In genomic region chr2:126222316-126222715, GRCh38 we compare ENCODE assay signal across 34 cellular contexts.
"Had no signal": no experiment of that assay in that cellular context is flagged by ENCODE, and none has a peak within 500 bp of the region (broad histone marks: within the 10 kb centered on the region; RNA-seq: fewer than 3 reads in every experiment).

No MANE protein-coding gene starts in this region.

- H3K9me3 Mint-ChIP-seq: activated T-helper 2 cell treated with anti-CD3 and anti-CD28 coated beads, Interferon-gamma antibody, Interleukin-2, Interleukin-4, amounts not matched to agents 10 μg/mL and 5 μg/mL and 100 μg/mL, durations not matched to agents 14 hours and 24 hours and 36 hours; dendritic cell treated with granulocyte-macrophage colony-stimulating factor and Interleukin-4, amounts not matched to agents 40 ng/mL and 50 ng/mL, for 4 days had no signal

- H3K27ac ChIP-seq: coronary artery, epithelial cell of prostate, esophagus squamous epithelium, WERI-Rb-1 had no signal

- H3K4me1 Mint-ChIP-seq: activated B cell treated with CpG ODN at 0.5 μM for 24 hours; central memory CD8-positive, alpha-beta T cell; T-helper 17 cell had no signal

- H3K4me1 ChIP-seq: esophagus squamous epithelium had no signal

- H3K4me3 ChIP-seq: coronary artery, esophagus squamous epithelium had no signal

- H3K27me3 Mint-ChIP-seq: activated B cell treated with CpG ODN at 0.5 μM for 24 hours; activated naive CD8-positive, alpha-beta T cell; central memory CD8-positive, alpha-beta T cell; dendritic cell treated with granulocyte-macrophage colony-stimulating factor and Interleukin-4, amounts not matched to agents 40 ng/mL and 50 ng/mL, for 4 days had no signal

- ATAC-seq: activated CD4-positive, CD25-positive, alpha-beta regulatory T cell treated with anti-CD3 and anti-CD28 coated beads, Interleukin-2, amount 50 U/mL, for 24 hours; activated CD8-positive, alpha-beta T cell treated with anti-CD3 and anti-CD28 coated beads for 36 hours; effector memory CD8-positive, alpha-beta T cell; T-helper 17 cell had no signal

- H3K9me3 ChIP-seq: esophagus squamous epithelium had no signal

- H3K36me3 Mint-ChIP-seq: activated naive CD8-positive, alpha-beta T cell had no signal

- H3K36me3 ChIP-seq: brain microvascular endothelial cell, esophagus squamous epithelium, WERI-Rb-1 had no signal

- H3K4me3 Mint-ChIP-seq: activated B cell treated with CpG ODN at 0.5 μM for 24 hours; activated CD8-positive, alpha-beta T cell treated with anti-CD3 and anti-CD28 coated beads for 36 hours; activated naive CD8-positive, alpha-beta T cell; activated T-helper 1 cell treated with anti-CD3 and anti-CD28 coated beads, Interleukin-12 subunit alpha, Interleukin-12 subunit beta, Interleukin-2, Interleukin-4 antibody, amounts not matched to agents 30 ng/mL and 10 ng/mL and 1 ng/mL, durations not matched to agents 14 hours and 24 hours and 36 hours; central memory CD8-positive, alpha-beta T cell; dendritic cell treated with granulocyte-macrophage colony-stimulating factor and Interleukin-4, amounts not matched to agents 40 ng/mL and 50 ng/mL, for 4 days; effector memory CD8-positive, alpha-beta T cell; T-helper 17 cell; T-helper 2 cell treated with Interferon-gamma antibody and Interleukin-4, amounts not matched to agents 5 μg/mL and 100 μg/mL, for 36 hours had no signal

- DNase-seq: activated B cell treated with CpG ODN at 0.5 μM for 24 hours; activated CD4-positive, alpha-beta T cell treated with anti-CD3 and anti-CD28 coated beads for 48 hours; activated CD4-positive, alpha-beta T cell treated with anti-CD3 and anti-CD28 coated beads, Interleukin-2, amount 50 U/mL, for 1 hour; activated CD4-positive, alpha-beta T cell treated with anti-CD3 and anti-CD28 coated beads, Interleukin-2, amount 50 U/mL, for 48 hours; activated CD8-positive, alpha-beta memory T cell treated with anti-CD3 and anti-CD28 coated beads for 24 hours; activated CD8-positive, alpha-beta T cell treated with anti-CD3 and anti-CD28 coated beads for 36 hours; activated effector memory CD4-positive, alpha-beta T cell treated with anti-CD3 and anti-CD28 coated beads, Interleukin-2, amount 50 U/mL, for 16 hours; activated naive CD4-positive, alpha-beta T cell treated with anti-CD3 and anti-CD28 coated beads, Interleukin-2, amount 50 U/mL, for 16 hours; activated T-cell treated with anti-CD3 and anti-CD28 coated beads, Interleukin-2, amount 50 U/mL, for 48 hours; amniotic stem cell; anterior cingulate cortex; brain microvascular endothelial cell; effector CD4-positive, alpha-beta T cell; effector memory CD8-positive, alpha-beta T cell; esophagus squamous epithelium; foreskin fibroblast; head of caudate nucleus; T-helper 1 cell; T-helper 17 cell; T1000; WERI-Rb-1 had no signal

- H3K27me3 ChIP-seq: brain microvascular endothelial cell, esophagus squamous epithelium had no signal

- H3K27ac Mint-ChIP-seq: activated B cell treated with CpG ODN at 0.5 μM for 24 hours; activated CD8-positive, alpha-beta T cell treated with anti-CD3 and anti-CD28 coated beads for 36 hours; activated naive CD8-positive, alpha-beta T cell; activated T-helper 1 cell treated with anti-CD3 and anti-CD28 coated beads, Interleukin-12 subunit alpha, Interleukin-12 subunit beta, Interleukin-2, Interleukin-4 antibody, amounts not matched to agents 30 ng/mL and 10 ng/mL and 1 ng/mL, durations not matched to agents 14 hours and 24 hours and 36 hours; activated T-helper 2 cell treated with anti-CD3 and anti-CD28 coated beads, Interferon-gamma antibody, Interleukin-2, Interleukin-4, amounts not matched to agents 10 μg/mL and 5 μg/mL and 100 μg/mL, durations not matched to agents 14 hours and 24 hours and 36 hours; dendritic cell treated with granulocyte-macrophage colony-stimulating factor and Interleukin-4, amounts not matched to agents 40 ng/mL and 50 ng/mL, for 4 days; effector memory CD8-positive, alpha-beta T cell; T-helper 17 cell; T-helper 2 cell treated with Interferon-gamma antibody and Interleukin-4, amounts not matched to agents 5 μg/mL and 100 μg/mL, for 36 hours had no signal

- FAIRE-seq: astrocyte, bronchial epithelial cell, endothelial cell of umbilical vein, frontal cortex had no signal
